ENCODE assay signal across 26 cellular contexts in the genomic region with DNA sequence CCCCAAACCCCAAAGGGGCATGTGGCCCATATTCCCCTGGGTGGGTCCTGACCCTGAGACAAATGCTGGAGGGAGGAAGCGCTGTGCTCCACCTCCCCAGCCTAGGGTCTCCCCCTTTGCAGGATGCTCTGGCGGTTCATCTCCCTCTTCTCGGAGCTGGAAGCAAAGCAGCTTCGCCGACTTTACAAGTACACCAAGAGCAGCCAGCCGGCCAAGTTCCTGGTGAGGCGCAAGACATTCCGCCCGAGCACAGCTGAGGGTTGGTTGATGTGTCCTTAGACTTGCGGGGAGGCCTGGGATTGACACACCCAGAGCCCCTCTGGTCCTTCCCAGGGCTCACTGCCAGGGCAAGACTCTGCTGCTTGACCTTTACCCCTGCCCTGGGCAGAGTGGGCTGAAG. TPM values are rescaled to one million over a fixed set of nuclear protein-coding genes. Genes with fewer than 3 reads are reported as not detected.
DNase-seq lines count a peak whose midpoint lies in the region; ATAC-seq, FAIRE-seq and TF ChIP-seq lines count a peak whose summit lies in the region.
"Had no signal": no experiment of that assay in that cellular context is flagged by ENCODE, and none has a peak within 500 bp of the region (broad histone marks: within the 10 kb centered on the region; RNA-seq: fewer than 3 reads in every experiment).

No MANE protein-coding gene starts in this region.

- no peaks in the 10 kb centered on the region for H4K20me1 ChIP-seq in BLaER1
- H4K20me1 ChIP-seq: BLaER1 treated with 17β-estradiol and CSF1 and Interleukin-3, amounts not matched to agents 10 nM and 100 nM had no signal

- no peak overlapping the region for H3K4me3 Mint-ChIP-seq in type B pancreatic cell
- H3K4me3 Mint-ChIP-seq: CD14-positive monocyte; CD4-positive, alpha-beta memory T cell; CD4-positive, CD25-positive, alpha-beta regulatory T cell; CD8-positive, alpha-beta memory T cell had no signal

- no peak for ATAC-seq in HG03565 (IDR thresholded peaks at IDR 0.05; ENCODE audit: unreplicated experiment)
- ATAC-seq: A549, GM12878 had no signal

- no peaks in the 10 kb centered on the region for H3K36me3 ChIP-seq in BLaER1
- no peaks in the 10 kb centered on the region for H3K36me3 ChIP-seq in kidney (ENCODE audit: control insufficient read depth in 1 of 2, insufficient read depth in 2 of 2, low read length in 2 of 2)
- H3K36me3 ChIP-seq: BE2C; BLaER1 treated with 17β-estradiol and CSF1 and Interleukin-3, amounts not matched to agents 10 nM and 100 nM had no signal

- no peaks in the 10 kb centered on the region for H3K36me3 Mint-ChIP-seq in type B pancreatic cell
- H3K36me3 Mint-ChIP-seq: CD14-positive monocyte; CD4-positive, alpha-beta memory T cell had no signal

- H3K27me3 Mint-ChIP-seq in type B pancreatic cell, result peaks cover 6% of the 10 kb centered on the region

- no peaks in the 10 kb centered on the region for H3K9me3 Mint-ChIP-seq in type B pancreatic cell
- H3K9me3 Mint-ChIP-seq: CD8-positive, alpha-beta memory T cell had no signal

- H3K4me3 ChIP-seq in BLaER1 (no peak overlapping the region), kidney (ENCODE audit: low read length in 2 of 2) (no peak overlapping the region)
- H3K4me3 ChIP-seq: A549; BLaER1 treated with 17β-estradiol and CSF1 and Interleukin-3, amounts not matched to agents 10 nM and 100 nM; GM12878 had no signal

- no peaks in the 10 kb centered on the region for H3K4me1 Mint-ChIP-seq in type B pancreatic cell (ENCODE audit: unreplicated experiment)

- H3K9ac ChIP-seq in BLaER1, result no peak overlapping the region
- H3K9ac ChIP-seq in kidney (ENCODE audit: low read length in 2 of 2), result no peak overlapping the region
- H3K9ac ChIP-seq: BLaER1 treated with 17β-estradiol and CSF1 and Interleukin-3, amounts not matched to agents 10 nM and 100 nM had no signal

- intact Hi-C loops in kidney (cut with DNase I), result no loop called here

- no peak overlapping the region for H3K27ac ChIP-seq in BLaER1
- H3K27ac ChIP-seq in kidney (ENCODE audit: low read depth in 2 of 2, low read length in 2 of 2), result no peak overlapping the region
- H3K27ac ChIP-seq: 22Rv1; A549; BLaER1 treated with 17β-estradiol and CSF1 and Interleukin-3, amounts not matched to agents 10 nM and 100 nM had no signal

- 0 out of 2 replicates have a peak overlapping the region, but pooled peaks have one; percentile 22 for H3K4me2 ChIP-seq in BLaER1
- H3K4me2 ChIP-seq: A549 had no signal

- no peak for FAIRE-seq in kidney (lab: Jason Lieb, UNC)
- FAIRE-seq: A549, GM12878, GM12892, GM18507 had no signal

- peaks cover 3% of the 10 kb centered on the region; the same call in 1 of the 2 replicates for H3K9me3 ChIP-seq in BLaER1
- no peaks in the 10 kb centered on the region for H3K9me3 ChIP-seq in kidney (ENCODE audit: control insufficient read depth in 1 of 2, low read length in 2 of 2)
- H3K9me3 ChIP-seq: A549, BE2C had no signal

- H3K4me1 ChIP-seq in BLaER1 (peaks cover 18% of the 10 kb centered on the region), kidney (ENCODE audit: control insufficient read depth in 1 of 2, insufficient read depth in 1 of 2, low read depth in 1 of 2, low read length in 2 of 2) (peaks cover 0 to 2% of the 10 kb centered on the region in 2 donors)
- H3K4me1 ChIP-seq: A549, BE2C had no signal

- peaks cover 2% of the 10 kb centered on the region; the same call in 1 of the 2 replicates for H3K27me3 ChIP-seq in BLaER1
- H3K27me3 ChIP-seq: BE2C had no signal

- TF ChIP-seq CTCF in kidney (IDR thresholded peaks at IDR 0.05; ENCODE audit: borderline replicate concordance, extremely low read depth, insufficient read depth) (no peak), type B pancreatic cell (conservative IDR thresholded peaks at IDR 0.05) (no peak)

- H3K27ac Mint-ChIP-seq in type B pancreatic cell, result no peak overlapping the region
- H3K27ac Mint-ChIP-seq: CD4-positive, alpha-beta memory T cell; CD4-positive, CD25-positive, alpha-beta regulatory T cell; CD8-positive, alpha-beta memory T cell had no signal

- DNase-seq in kidney, result peak; percentile 72
- peak; percentile 60 for DNase-seq in type B pancreatic cell (ENCODE audit: extremely low spot score, unreplicated experiment)
- no peak for DNase-seq in AG20443 (ENCODE audit: low spot score)
- DNase-seq: BE2C; CD4-positive, alpha-beta memory T cell; CD4-positive, CD25-positive, alpha-beta regulatory T cell; CD8-positive, alpha-beta memory T cell; DMS 273 treated with DMSO at 0.1 percent for 48 hours; DMS153; DMS53; DMS79; DND-41; EL; GDM1 had no signal

RNA-seq across cellular contexts. Expression of a gene that starts 4.3 kb away (rescaled TPM):
- total RNA-seq in kidney (not detected), type B pancreatic cell (ENCODE audit: low replicate concordance) (not detected in 2 replicates)
- polyA plus RNA-seq in kidney (ENCODE audit: insufficient read depth, low read depth, low replicate concordance), result not detected
- total RNA-seq: A172; CD4-positive, alpha-beta memory T cell; CD4-positive, CD25-positive, alpha-beta regulatory T cell; Daoy; G401 had no signal
- polyA plus RNA-seq: CD14-positive monocyte; CD4-positive, CD25-positive, alpha-beta regulatory T cell; CD8-positive, alpha-beta memory T cell had no signal

RNA-seq across cellular contexts. Expression of a gene that starts 34.7 kb away (rescaled TPM):
- 53.1 TPM for total RNA-seq in kidney
- polyA plus RNA-seq in kidney (ENCODE audit: insufficient read depth, low read depth, low replicate concordance), result 14.6 TPM
- 33.1 and 39.1 TPM in 2 replicates for total RNA-seq in type B pancreatic cell (ENCODE audit: low replicate concordance)
